18 cellular contexts compared by ENCODE assay signal in genomic region chr22:30828187-30829155, GRCh38.
"Had no signal": no experiment of that assay in that cellular context is flagged by ENCODE, and none has a peak within 500 bp of the region (broad histone marks: within the 10 kb centered on the region; RNA-seq: fewer than 3 reads in every experiment).

No MANE protein-coding gene starts in this region.

- H3K79me2 ChIP-seq: hepatocyte had no signal

- ATAC-seq: activated T-helper 17 cell treated with anti-CD3 and anti-CD28 coated beads, Interleukin-2, amount 50 U/mL, for 72 hours; mucosa of descending colon; naive thymus-derived CD4-positive, alpha-beta T cell; T-cell had no signal

- H3K4me2 ChIP-seq: hepatocyte had no signal

- H3K4me1 ChIP-seq: testis had no signal

- H3K9me3 ChIP-seq: left ventricle myocardium inferior, mucosa of descending colon, testis had no signal

- H3K9me3 Mint-ChIP-seq: activated T-helper 17 cell treated with anti-CD3 and anti-CD28 coated beads, Interleukin-2, amount 50 U/mL, for 72 hours; endodermal cell; naive thymus-derived CD4-positive, alpha-beta T cell; stimulated activated naive CD8-positive, alpha-beta T cell treated with anti-CD3 and anti-CD28 coated beads, Interleukin-15, Interleukin-2, amounts not matched to agents 100 ng/mL and 50 ng/mL, for 24 hours; T-cell had no signal

- H3K36me3 Mint-ChIP-seq: naive thymus-derived CD4-positive, alpha-beta T cell; T-cell had no signal

- H3K27ac Mint-ChIP-seq: activated T-helper 17 cell treated with anti-CD3 and anti-CD28 coated beads, Interleukin-2, amount 50 U/mL, for 72 hours; endodermal cell; stimulated activated naive CD8-positive, alpha-beta T cell treated with anti-CD3 and anti-CD28 coated beads, Interleukin-15, Interleukin-2, amounts not matched to agents 100 ng/mL and 50 ng/mL, for 24 hours; T-cell had no signal

- H3K4me3 ChIP-seq: cardiac muscle cell, dorsolateral prefrontal cortex, hepatocyte, left ventricle myocardium inferior, mucosa of descending colon, skin epidermis, testis had no signal

- H3K4me1 Mint-ChIP-seq: activated T-helper 17 cell treated with anti-CD3 and anti-CD28 coated beads, Interleukin-2, amount 50 U/mL, for 72 hours; endodermal cell had no signal

- H3K4me3 Mint-ChIP-seq: activated T-helper 17 cell treated with anti-CD3 and anti-CD28 coated beads, Interleukin-2, amount 50 U/mL, for 72 hours; endodermal cell; naive thymus-derived CD4-positive, alpha-beta T cell; stimulated activated naive CD8-positive, alpha-beta T cell treated with anti-CD3 and anti-CD28 coated beads, Interleukin-15, Interleukin-2, amounts not matched to agents 100 ng/mL and 50 ng/mL, for 24 hours; T-cell had no signal

- H3K27ac ChIP-seq: cardiac muscle cell, hepatocyte, left ventricle myocardium inferior, testis had no signal

- H2AFZ ChIP-seq: hepatocyte had no signal

- H3K36me3 ChIP-seq: cardiac muscle cell, left ventricle myocardium inferior had no signal

- DNase-seq: activated CD4-positive, CD25-positive, alpha-beta regulatory T cell treated with anti-CD3 and anti-CD28 coated beads, Interleukin-2, amount 50 U/mL, for 72 hours; activated naive CD4-positive, alpha-beta T cell treated with Interleukin-2 at 50 U/mL for 16 hours; dorsolateral prefrontal cortex; endodermal cell; erythroblast; left ventricle myocardium inferior; mucosa of descending colon; naive thymus-derived CD4-positive, alpha-beta T cell; stimulated activated CD4-positive, alpha-beta T cell treated with anti-CD3 and anti-CD28 coated beads, Interleukin-4, amount 100 ng/mL, for 4 hours; stimulated activated CD8-positive, alpha-beta memory T cell treated with anti-CD3 and anti-CD28 coated beads, Interleukin-4, amount 100 ng/mL, for 48 hours; T-cell; T1000; testis had no signal

- H3K27me3 ChIP-seq: dorsolateral prefrontal cortex, testis had no signal
